Comparison of ENCODE assay signal across 1 cellular context in the genomic region with DNA sequence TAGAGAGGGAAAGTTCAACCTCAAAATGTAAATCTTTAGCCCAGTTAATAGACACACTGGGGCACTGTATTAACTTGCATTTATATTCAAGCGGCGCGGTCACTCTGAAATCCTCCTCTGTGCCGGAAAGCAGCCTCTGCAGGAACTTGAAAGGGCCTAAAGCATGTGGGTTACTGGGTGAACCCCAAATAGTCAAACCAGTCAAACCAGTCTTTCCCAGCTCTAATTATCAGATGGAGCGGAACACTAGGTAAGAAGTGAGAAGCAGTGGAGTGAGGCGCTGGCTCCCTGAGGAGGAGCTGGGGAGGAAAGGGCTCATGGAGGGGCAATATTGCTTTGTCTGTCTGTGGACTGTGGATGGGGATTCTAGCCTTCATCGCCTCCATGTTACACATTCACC.
TF ChIP-seq lines count a peak whose summit lies in the region.

No MANE protein-coding gene starts in this region.

TF ChIP-seq in K562, 482 proteins besides CTCF, POLR2A, EP300 and RAD21:
- TF ChIP-seq E2F4 (CRISPR knock-in tag; IDR thresholded peaks at IDR 0.05; ENCODE audit: low read depth), result no peak
- TF ChIP-seq CBX8 (IDR thresholded peaks at IDR 0.05; ENCODE audit: borderline replicate concordance, extremely low read depth, low read depth, low read length, poor library complexity, severe bottlenecking), result no peak
- no peak for TF ChIP-seq CBFA2T3 (IDR thresholded peaks at IDR 0.05)
- no peak for TF ChIP-seq MAFK (IDR thresholded peaks at IDR 0.05; ENCODE audit: low read length)
- TF ChIP-seq SRSF3 (IDR thresholded peaks at IDR 0.05; ENCODE audit: insufficient read depth, low read length), result no peak
- no peak for TF ChIP-seq NR1H2 (CRISPR knock-in tag; IDR thresholded peaks at IDR 0.05)
- TF ChIP-seq FOXJ3 (CRISPR knock-in tag; IDR thresholded peaks at IDR 0.05), result no peak
- TF ChIP-seq RBM34 (IDR thresholded peaks at IDR 0.05; ENCODE audit: borderline replicate concordance, insufficient read depth, low read length), result no peak
- no peak for TF ChIP-seq ZNF507 (tag; conservative IDR thresholded peaks at IDR 0.05)
- no peak for TF ChIP-seq MCM5 (IDR thresholded peaks at IDR 0.05; ENCODE audit: low read depth)
- no peak for TF ChIP-seq PTBP1 (IDR thresholded peaks at IDR 0.05; ENCODE audit: low read depth, low read length)
- TF ChIP-seq ZNF124 (CRISPR knock-in tag; IDR thresholded peaks at IDR 0.05), result no peak
